In genomic region chr1:29650041-29650400, GRCh38 we compare ENCODE assay signal across 23 cellular contexts.
DNase-seq lines count a peak whose midpoint lies in the region; TF ChIP-seq lines count a peak whose summit lies in the region.
"Had no signal": no experiment of that assay in that cellular context is flagged by ENCODE, and none has a peak within 500 bp of the region (broad histone marks: within the 10 kb centered on the region; RNA-seq: fewer than 3 reads in every experiment).

No MANE protein-coding gene starts in this region.

- H3K27me3 ChIP-seq in Peyer's patch (no peaks in the 10 kb centered on the region), colonic mucosa (no peaks in the 10 kb centered on the region)
- H3K27me3 ChIP-seq: adrenal gland, cardiac muscle cell had no signal

- H3K9me3 ChIP-seq in Peyer's patch (no peaks in the 10 kb centered on the region), colonic mucosa (no peaks in the 10 kb centered on the region)
- H3K9me3 ChIP-seq: adrenal gland, esophagus squamous epithelium had no signal

- H3K27me3 Mint-ChIP-seq in activated CD4-positive, alpha-beta memory T cell treated with anti-CD3 and anti-CD28 coated beads, Interleukin-2, amount 10 ng/mL, durations not matched to agents 7 days and 5 days, result peaks cover 10% of the 10 kb centered on the region
- H3K27me3 Mint-ChIP-seq in activated CD4-positive, alpha-beta memory T cell treated with anti-CD3 and anti-CD28 coated beads for 36 hours, result peaks cover 14% of the 10 kb centered on the region

- CTCF ChIA-PET in activated CD4-positive, alpha-beta memory T cell treated with anti-CD3 and anti-CD28 coated beads, Interleukin-2, amount 10 ng/mL, durations not matched to agents 7 days and 5 days (lab: Charles Lee), result no interaction called here
- CTCF ChIA-PET in activated CD4-positive, alpha-beta memory T cell treated with anti-CD3 and anti-CD28 coated beads for 36 hours (lab: Charles Lee), result no interaction called here
- CTCF ChIA-PET in GM10248 (lab: Yijun Ruan, JAX), result no interaction called here

- peak; percentile 4 for DNase-seq in activated CD4-positive, alpha-beta memory T cell treated with anti-CD3 and anti-CD28 coated beads, Interleukin-2, amount 10 ng/mL, durations not matched to agents 7 days and 5 days
- no peak for DNase-seq in activated CD4-positive, alpha-beta memory T cell treated with anti-CD3 and anti-CD28 coated beads for 36 hours
- DNase-seq in Peyer's patch, result peak in 2 of 3 donors; percentile 8 to 25
- DNase-seq in colonic mucosa, result peak; percentile 7
- peak; percentile 11 for DNase-seq in stimulated activated CD8-positive, alpha-beta memory T cell treated with anti-CD3 and anti-CD28 coated beads, Interleukin-4, amount 100 ng/mL, for 48 hours
- DNase-seq in NCI-H1436 (lab: John Stamatoyannopoulos, UW), result no peak
- no peak for DNase-seq in GM10248 (ENCODE audit: extremely low spot score)
- no peak for DNase-seq in NCI-H82 treated with DMSO at 0.1 percent for 48 hours (lab: John Stamatoyannopoulos, UW; ENCODE audit: unreplicated experiment)
- DNase-seq: activated effector memory CD4-positive, alpha-beta T cell treated with Interleukin-2 at 50 U/mL for 16 hours; esophagus squamous epithelium; IMR-90; left cardiac atrium; midbrain; NCI-H187 treated with DMSO at 0.1 percent for 48 hours; NCI-H510A treated with DMSO at 0.1 percent for 48 hours; OCI-M1; stimulated activated CD4-positive, alpha-beta T cell treated with anti-CD3 and anti-CD28 coated beads, Interleukin-12 subunit alpha, Interleukin-12 subunit beta, amount 100 ng/mL, for 4 hours; T-helper 9 cell had no signal

- intact Hi-C loops in activated CD4-positive, alpha-beta memory T cell treated with anti-CD3 and anti-CD28 coated beads for 36 hours (cut with micrococcal nuclease), result no loop called here
- intact Hi-C loops in colonic mucosa (cut with DNase I), result no loop called here

- no peaks in the 10 kb centered on the region for H3K9me3 Mint-ChIP-seq in activated CD4-positive, alpha-beta memory T cell treated with anti-CD3 and anti-CD28 coated beads, Interleukin-2, amount 10 ng/mL, durations not matched to agents 7 days and 5 days
- H3K9me3 Mint-ChIP-seq in activated CD4-positive, alpha-beta memory T cell treated with anti-CD3 and anti-CD28 coated beads for 36 hours, result no peaks in the 10 kb centered on the region
- H3K9me3 Mint-ChIP-seq: neural crest cell had no signal

- no peak overlapping the region for H3K9ac ChIP-seq in colonic mucosa (ENCODE audit: low read depth in 2 of 2, low read length in 2 of 2)

- no peak overlapping the region for H3K27ac Mint-ChIP-seq in activated CD4-positive, alpha-beta memory T cell treated with anti-CD3 and anti-CD28 coated beads, Interleukin-2, amount 10 ng/mL, durations not matched to agents 7 days and 5 days
- H3K27ac Mint-ChIP-seq in activated CD4-positive, alpha-beta memory T cell treated with anti-CD3 and anti-CD28 coated beads for 36 hours, result no peak overlapping the region

- no peaks in the 10 kb centered on the region for H3K4me1 Mint-ChIP-seq in activated CD4-positive, alpha-beta memory T cell treated with anti-CD3 and anti-CD28 coated beads, Interleukin-2, amount 10 ng/mL, durations not matched to agents 7 days and 5 days
- no peaks in the 10 kb centered on the region for H3K4me1 Mint-ChIP-seq in activated CD4-positive, alpha-beta memory T cell treated with anti-CD3 and anti-CD28 coated beads for 36 hours (ENCODE audit: low read depth)
- H3K4me1 Mint-ChIP-seq: neural crest cell had no signal

- TF ChIP-seq CTCF in Peyer's patch (IDR thresholded peaks at IDR 0.05) (no peak), colonic mucosa (IDR thresholded peaks at IDR 0.05) (no peak), GM10248 (IDR thresholded peaks at IDR 0.05; ENCODE audit: control extremely low read depth, extremely low read depth, low read depth, missing control alignments) (no peak)

- no peaks in the 10 kb centered on the region for H3K4me1 ChIP-seq in Peyer's patch
- no peaks in the 10 kb centered on the region for H3K4me1 ChIP-seq in colonic mucosa
- H3K4me1 ChIP-seq: adrenal gland, esophagus squamous epithelium had no signal

- H3K4me3 ChIP-seq in Peyer's patch, result no peak overlapping the region
- no peak overlapping the region for H3K4me3 ChIP-seq in colonic mucosa
- H3K4me3 ChIP-seq: adrenal gland, cardiac muscle cell, esophagus squamous epithelium, SK-N-MC had no signal

- POLR2A ChIA-PET in activated CD4-positive, alpha-beta memory T cell treated with anti-CD3 and anti-CD28 coated beads, Interleukin-2, amount 10 ng/mL, durations not matched to agents 7 days and 5 days (lab: Charles Lee), result no interaction called here
- POLR2A ChIA-PET in activated CD4-positive, alpha-beta memory T cell treated with anti-CD3 and anti-CD28 coated beads for 36 hours (lab: Charles Lee), result no interaction called here
- POLR2A ChIA-PET in GM10248 (lab: Yijun Ruan, JAX), result no interaction called here

- no peaks in the 10 kb centered on the region for H3K36me3 Mint-ChIP-seq in activated CD4-positive, alpha-beta memory T cell treated with anti-CD3 and anti-CD28 coated beads, Interleukin-2, amount 10 ng/mL, durations not matched to agents 7 days and 5 days (ENCODE audit: low read depth)
- no peaks in the 10 kb centered on the region for H3K36me3 Mint-ChIP-seq in activated CD4-positive, alpha-beta memory T cell treated with anti-CD3 and anti-CD28 coated beads for 36 hours

- TF ChIP-seq POLR2A in Peyer's patch (IDR thresholded peaks at IDR 0.05), result no peak

- H3K4me3 Mint-ChIP-seq in activated CD4-positive, alpha-beta memory T cell treated with anti-CD3 and anti-CD28 coated beads, Interleukin-2, amount 10 ng/mL, durations not matched to agents 7 days and 5 days, result no peak overlapping the region
- no peak overlapping the region for H3K4me3 Mint-ChIP-seq in activated CD4-positive, alpha-beta memory T cell treated with anti-CD3 and anti-CD28 coated beads for 36 hours
- H3K4me3 Mint-ChIP-seq: neural crest cell had no signal

- no peaks in the 10 kb centered on the region for H3K36me3 ChIP-seq in Peyer's patch
- H3K36me3 ChIP-seq in colonic mucosa, result no peaks in the 10 kb centered on the region
- H3K36me3 ChIP-seq: adrenal gland, cardiac muscle cell, esophagus squamous epithelium had no signal

- no peak overlapping the region for H3K27ac ChIP-seq in Peyer's patch
- no peak overlapping the region for H3K27ac ChIP-seq in colonic mucosa
- H3K27ac ChIP-seq: adrenal gland, cardiac muscle cell, esophagus squamous epithelium, HL-60, SK-N-MC had no signal

Comparison
In these comparisons a context has a peak if more than half of its experiments do, and no peak if none do; other contexts are left out.
1. DNase-seq: peak in activated CD4-positive, alpha-beta memory T cell treated with anti-CD3 and anti-CD28 coated beads, Interleukin-2, amount 10 ng/mL, durations not matched to agents 7 days and 5 days (single experiment), Peyer's patch (2 of 3), colonic mucosa (single experiment) and stimulated activated CD8-positive, alpha-beta memory T cell treated with anti-CD3 and anti-CD28 coated beads, Interleukin-4, amount 100 ng/mL, for 48 hours (single experiment); none in activated CD4-positive, alpha-beta memory T cell treated with anti-CD3 and anti-CD28 coated beads for 36 hours (single experiment), NCI-H1436 (single experiment), GM10248 (single experiment) and NCI-H82 treated with DMSO at 0.1 percent for 48 hours (single experiment).